ENCODE assay signal across 15 cellular contexts in genomic region chr19:35349614-35350521, GRCh38. TPM values are rescaled to one million over a fixed set of nuclear protein-coding genes. Genes with fewer than 3 reads are reported as not detected.
DNase-seq lines count a peak whose midpoint lies in the region; ATAC-seq and TF ChIP-seq lines count a peak whose summit lies in the region.
"Had no signal": no experiment of that assay in that cellular context is flagged by ENCODE, and none has a peak within 500 bp of the region (broad histone marks: within the 10 kb centered on the region; RNA-seq: fewer than 3 reads in every experiment).

No MANE protein-coding gene starts in this region.

- H3K36me3 ChIP-seq in H7 (replicated peaks; ENCODE audit: control insufficient read depth, insufficient read depth, low read length): no peaks in the 10 kb centered on the region
- H3K36me3 ChIP-seq: gastroesophageal sphincter had no signal

- peak overlapping the region; percentile 7 for H3K4me3 ChIP-seq in GM12875 (ENCODE audit: low read depth, low read length)
- no peak overlapping the region for H3K4me3 ChIP-seq in H7 (ENCODE audit: insufficient read depth, low read depth, low read length)
- H3K4me3 ChIP-seq in right cardiac atrium (ENCODE audit: low read length): no peak overlapping the region
- H3K4me3 ChIP-seq: gastroesophageal sphincter had no signal

- H3K27me3 Mint-ChIP-seq in chondrocyte (ENCODE audit: low read depth): peaks cover 49% of the 10 kb centered on the region

- no peaks in the 10 kb centered on the region for H3K4me1 ChIP-seq in right cardiac atrium (ENCODE audit: control insufficient read depth, insufficient read depth, low read length)
- H3K4me1 ChIP-seq: gastroesophageal sphincter had no signal

- no peak for ATAC-seq in HG02884 (IDR thresholded peaks at IDR 0.05; ENCODE audit: unreplicated experiment)
- no peak for ATAC-seq in right cardiac atrium
- ATAC-seq: gastroesophageal sphincter; naive thymus-derived CD4-positive, alpha-beta T cell had no signal

- no peak overlapping the region for H3K27ac ChIP-seq in right cardiac atrium (ENCODE audit: low read length)
- H3K27ac ChIP-seq: gastroesophageal sphincter had no signal

- H3K27me3 ChIP-seq in H7 (ENCODE audit: control insufficient read depth, insufficient read depth, low read length) (no peaks in the 10 kb centered on the region), right cardiac atrium (ENCODE audit: control insufficient read depth, insufficient read depth) (no peaks in the 10 kb centered on the region)

- no peak overlapping the region for H3K4me3 Mint-ChIP-seq in chondrocyte (ENCODE audit: unreplicated experiment)
- H3K4me3 Mint-ChIP-seq: CD4-positive, alpha-beta T cell; naive thymus-derived CD4-positive, alpha-beta T cell; T-helper 2 cell treated with Interferon-gamma antibody and Interleukin-4, amounts not matched to agents 5 μg/mL and 100 μg/mL, for 36 hours had no signal

- intact Hi-C loops in posterior vena cava (cut with DNase I): loop anchor here (10.0 kb wide), 1 partner anchor 145 kb away; the partner anchor contains the start of gene KRTDAP (in 2 of the 2)
- intact Hi-C loops in right cardiac atrium (cut with DNase I): loop anchor here (5.0 to 10.0 kb wide), 4 partner anchors 115 to 145 kb away; partner anchors contain the start of gene KRTDAP (in 2 of the 4)

- no peaks in the 10 kb centered on the region for H3K4me1 Mint-ChIP-seq in chondrocyte (ENCODE audit: low read depth)

- TF ChIP-seq CTCF in GM12875 (IDR thresholded peaks at IDR 0.05; ENCODE audit: borderline replicate concordance, insufficient read depth, low read depth, low read length) (no peak), chondrocyte (IDR thresholded peaks at IDR 0.05) (no peak)

- H3K27ac Mint-ChIP-seq in chondrocyte (ENCODE audit: unreplicated experiment): no peak overlapping the region
- H3K27ac Mint-ChIP-seq: CD4-positive, alpha-beta T cell; T-helper 2 cell treated with Interferon-gamma antibody and Interleukin-4, amounts not matched to agents 5 μg/mL and 100 μg/mL, for 36 hours had no signal

- peaks cover 1% of the 10 kb centered on the region for H3K36me3 Mint-ChIP-seq in chondrocyte (ENCODE audit: low read depth)
- H3K36me3 Mint-ChIP-seq: naive thymus-derived CD4-positive, alpha-beta T cell had no signal

- peak; percentile 28 for DNase-seq in H7
- DNase-seq in chondrocyte (ENCODE audit: low spot score): peak; percentile 62
- peak; percentile 79 for DNase-seq in posterior vena cava (ENCODE audit: low spot score)
- DNase-seq in DMS 273 (lab: John Stamatoyannopoulos, UW; ENCODE audit: unreplicated experiment): no peak
- DNase-seq in right cardiac atrium: no peak
- DNase-seq: effector CD4-positive, alpha-beta T cell; NCI-H510A; RPMI8226 had no signal

- no peaks in the 10 kb centered on the region for H3K9me3 ChIP-seq in right cardiac atrium (ENCODE audit: control insufficient read depth, low read length)
- H3K9me3 ChIP-seq: gastroesophageal sphincter had no signal

- no peaks in the 10 kb centered on the region for H3K9me3 Mint-ChIP-seq in chondrocyte (ENCODE audit: low read depth)
- H3K9me3 Mint-ChIP-seq: CD4-positive, alpha-beta T cell; T-helper 2 cell treated with Interferon-gamma antibody and Interleukin-4, amounts not matched to agents 5 μg/mL and 100 μg/mL, for 36 hours had no signal

- WGBS in right cardiac atrium: 80% methylated on average over 17 of the region's 17 CpGs

RNA-seq across cellular contexts. Expression of gene FFAR1, which starts 2.2 kb away (rescaled TPM):
- total RNA-seq in H7 (2014; rRNA removed; shearing (Covaris generic)): not detected in 2 replicates
- total RNA-seq in chondrocyte: not detected in 3 replicates
- not detected for total RNA-seq in posterior vena cava
- total RNA-seq in right cardiac atrium: not detected
- polyA plus RNA-seq in right cardiac atrium: not detected
- total RNA-seq: CD4-positive, alpha-beta T cell; gastroesophageal sphincter; skeletal muscle tissue had no signal
- polyA plus RNA-seq: naive thymus-derived CD4-positive, alpha-beta T cell had no signal

RNA-seq across cellular contexts. Expression of gene FFAR3, which starts 8.4 kb away (rescaled TPM):
- not detected in 2 replicates for total RNA-seq in H7 (2014; rRNA removed; shearing (Covaris generic))
- not detected in 3 replicates for total RNA-seq in chondrocyte
- under 1 TPM in 1 of 2 donors, not detected in 1; 0.14 TPM for total RNA-seq in posterior vena cava
- under 1 TPM in 1 of 4 donors, not detected in 3; 0.31 TPM for total RNA-seq in right cardiac atrium
- polyA plus RNA-seq in right cardiac atrium: 0.05 TPM
- total RNA-seq: CD4-positive, alpha-beta T cell; skeletal muscle tissue had no signal
- polyA plus RNA-seq: naive thymus-derived CD4-positive, alpha-beta T cell had no signal

RNA-seq across cellular contexts. Expression of gene CD22, which starts 20.9 kb away (rescaled TPM):
- 0.44 TPM in 1 of 2 replicates, not detected in the other for total RNA-seq in H7 (2014; rRNA removed; shearing (Covaris generic))
- total RNA-seq in chondrocyte: not detected in 3 replicates
- 1 to 10 TPM; 3.7 to 5.6 TPM for total RNA-seq in posterior vena cava
- total RNA-seq in right cardiac atrium: under 1 TPM; 0.54 to 0.80 (median 0.72) TPM
- 0.20 TPM for polyA plus RNA-seq in right cardiac atrium

RNA-seq across cellular contexts. Expression of gene GPR42, which starts 21.0 kb away (rescaled TPM):
- not detected in 2 replicates for total RNA-seq in H7 (2014; rRNA removed; shearing (Covaris generic))
- total RNA-seq in chondrocyte (not detected in 3 replicates), posterior vena cava (under 1 TPM in 1 of 2 donors, not detected in 1; 0.28 TPM), right cardiac atrium (not detected)
- not detected for polyA plus RNA-seq in right cardiac atrium
- total RNA-seq: gastroesophageal sphincter, skeletal muscle tissue had no signal
- polyA plus RNA-seq: naive thymus-derived CD4-positive, alpha-beta T cell had no signal

RNA-seq across cellular contexts. Expression of gene MAG, which starts 57.9 kb away (rescaled TPM):
- total RNA-seq in H7 (2014; rRNA removed; shearing (Covaris generic)): 0.10 TPM in 1 of 2 replicates, not detected in the other
- not detected in 3 replicates for total RNA-seq in chondrocyte
- not detected for total RNA-seq in posterior vena cava
- not detected for total RNA-seq in right cardiac atrium
- polyA plus RNA-seq in right cardiac atrium: 1.3 TPM
- total RNA-seq: CD4-positive, alpha-beta T cell had no signal

Comparison
In these comparisons a context has a peak if more than half of its experiments do, and no peak if none do; other contexts are left out.
1. DNase-seq: peak in H7 (single experiment), chondrocyte (single experiment) and posterior vena cava (single experiment); none in DMS 273 (single experiment) and right cardiac atrium (0 of 3).